ENCODE assay signal across 19 cellular contexts in genomic region chr7:148715027-148715426, GRCh38. TPM values are rescaled to one million over a fixed set of nuclear protein-coding genes. Genes with fewer than 3 reads are reported as not detected.
A peak's percentile ranks its signal among the peaks of the same experiment; 100 is the strongest.
DNase-seq lines count a peak whose midpoint lies in the region; ATAC-seq and TF ChIP-seq lines count a peak whose summit lies in the region.
"Had no signal": no experiment of that assay in that cellular context is flagged by ENCODE, and none has a peak within 500 bp of the region (broad histone marks: within the 10 kb centered on the region; RNA-seq: fewer than 3 reads in every experiment).

No MANE protein-coding gene starts in this region.

- peaks cover 42% of the 10 kb centered on the region for H3K36me3 Mint-ChIP-seq in activated naive CD8-positive, alpha-beta T cell treated with anti-CD3 and anti-CD28 coated beads for 36 hours
- peaks cover 29% of the 10 kb centered on the region for H3K36me3 Mint-ChIP-seq in activated naive CD8-positive, alpha-beta T cell treated with anti-CD3 and anti-CD28 coated beads, Interleukin-2, amount 50 U/mL, for 24 hours (ENCODE audit: low read depth)
- H3K36me3 Mint-ChIP-seq in activated T-helper 17 cell treated with anti-CD3 and anti-CD28 coated beads, Interleukin-2, amount 50 U/mL, for 72 hours (ENCODE audit: low read depth): peaks cover 17% of the 10 kb centered on the region
- peaks cover 0 to 5% (median 0%) of the 10 kb centered on the region in 3 donors for H3K36me3 Mint-ChIP-seq in immature natural killer cell

- H3K9me3 ChIP-seq in right lobe of liver: no peaks in the 10 kb centered on the region
- H3K9me3 ChIP-seq: MG63 had no signal

- no peaks in the 10 kb centered on the region for H3K36me3 ChIP-seq in right lobe of liver
- H3K36me3 ChIP-seq: MG63 had no signal

- intact Hi-C loops in right lobe of liver (cut with DNase I): no loop called here

- TF ChIP-seq CTCF in right lobe of liver (IDR thresholded peaks at IDR 0.05): no peak

- H3K27me3 ChIP-seq in right lobe of liver: no peaks in the 10 kb centered on the region
- H3K27me3 ChIP-seq: MG63 had no signal

- ATAC-seq in activated naive CD8-positive, alpha-beta T cell treated with anti-CD3 and anti-CD28 coated beads, Interleukin-2, amount 50 U/mL, for 24 hours: no peak
- peak; percentile 41 for ATAC-seq in activated T-helper 17 cell treated with anti-CD3 and anti-CD28 coated beads, Interleukin-2, amount 50 U/mL, for 72 hours (replicated peaks)
- ATAC-seq in right lobe of liver: no peak
- ATAC-seq: HepG2 had no signal

- WGBS in right lobe of liver (ENCODE audit: insufficient coverage, low coverage, low lambda C conversion rate, missing lambda C conversion rate): 87% methylated on average over 6 of the region's 6 CpGs

- peaks cover 0 to 28% (median 8%) of the 10 kb centered on the region in 4 donors for H3K4me1 ChIP-seq in right lobe of liver

- H3K4me3 Mint-ChIP-seq in activated naive CD8-positive, alpha-beta T cell treated with anti-CD3 and anti-CD28 coated beads for 36 hours: no peak overlapping the region
- no peak overlapping the region for H3K4me3 Mint-ChIP-seq in activated naive CD8-positive, alpha-beta T cell treated with anti-CD3 and anti-CD28 coated beads, Interleukin-2, amount 50 U/mL, for 24 hours
- H3K4me3 Mint-ChIP-seq in activated T-helper 17 cell treated with anti-CD3 and anti-CD28 coated beads, Interleukin-2, amount 50 U/mL, for 72 hours: peak overlapping the region; percentile 31
- H3K4me3 Mint-ChIP-seq in immature natural killer cell: peak overlapping the region; percentile 64 to 78 (median 70)
- H3K4me3 Mint-ChIP-seq: HFFc6 had no signal

- H3K27me3 Mint-ChIP-seq in activated naive CD8-positive, alpha-beta T cell treated with anti-CD3 and anti-CD28 coated beads for 36 hours: no peaks in the 10 kb centered on the region
- no peaks in the 10 kb centered on the region for H3K27me3 Mint-ChIP-seq in activated naive CD8-positive, alpha-beta T cell treated with anti-CD3 and anti-CD28 coated beads, Interleukin-2, amount 50 U/mL, for 24 hours
- H3K27me3 Mint-ChIP-seq in activated T-helper 17 cell treated with anti-CD3 and anti-CD28 coated beads, Interleukin-2, amount 50 U/mL, for 72 hours: no peaks in the 10 kb centered on the region
- peaks cover 0 to 2% (median 0%) of the 10 kb centered on the region in 3 donors for H3K27me3 Mint-ChIP-seq in immature natural killer cell (ENCODE audit: low read depth in 3 of 3)

- peaks cover 3% of the 10 kb centered on the region for H3K9me3 Mint-ChIP-seq in activated naive CD8-positive, alpha-beta T cell treated with anti-CD3 and anti-CD28 coated beads for 36 hours
- H3K9me3 Mint-ChIP-seq in activated naive CD8-positive, alpha-beta T cell treated with anti-CD3 and anti-CD28 coated beads, Interleukin-2, amount 50 U/mL, for 24 hours: no peaks in the 10 kb centered on the region
- no peaks in the 10 kb centered on the region for H3K9me3 Mint-ChIP-seq in activated T-helper 17 cell treated with anti-CD3 and anti-CD28 coated beads, Interleukin-2, amount 50 U/mL, for 72 hours
- H3K9me3 Mint-ChIP-seq in immature natural killer cell: peaks cover 0 to 2% (median 0%) of the 10 kb centered on the region in 6 donors
- H3K9me3 Mint-ChIP-seq: HFFc6 had no signal

- H3K27ac ChIP-seq in right lobe of liver: no peak overlapping the region

- no peak for TF ChIP-seq POLR2A in right lobe of liver (IDR thresholded peaks at IDR 0.05)

- H3K4me3 ChIP-seq in right lobe of liver: no peak overlapping the region
- H3K4me3 ChIP-seq: MG63 had no signal

- DNase-seq in activated naive CD8-positive, alpha-beta T cell treated with anti-CD3 and anti-CD28 coated beads for 36 hours: no peak
- DNase-seq in activated naive CD8-positive, alpha-beta T cell treated with anti-CD3 and anti-CD28 coated beads, Interleukin-2, amount 50 U/mL, for 24 hours: no peak
- no peak for DNase-seq in immature natural killer cell
- no peak for DNase-seq in NCI-H2196 (lab: John Stamatoyannopoulos, UW; ENCODE audit: unreplicated experiment)
- no peak for DNase-seq in right lobe of liver
- no peak for DNase-seq in NCI-H1105 (lab: John Stamatoyannopoulos, UW)
- no peak for DNase-seq in NCI-H82 (lab: John Stamatoyannopoulos, UW)
- DNase-seq: C1 segment of cervical spinal cord, DND-41, GDM1, HFFc6, MG63, NCI-H1092 treated with DMSO at 0.1 percent for 48 hours, NCI-H1694, NCI-H345, NCI-H526, SHP77 had no signal

- H3K4me1 Mint-ChIP-seq in activated naive CD8-positive, alpha-beta T cell treated with anti-CD3 and anti-CD28 coated beads for 36 hours: peaks cover 67% of the 10 kb centered on the region
- peaks cover 76% of the 10 kb centered on the region for H3K4me1 Mint-ChIP-seq in activated naive CD8-positive, alpha-beta T cell treated with anti-CD3 and anti-CD28 coated beads, Interleukin-2, amount 50 U/mL, for 24 hours
- peaks cover 58% of the 10 kb centered on the region for H3K4me1 Mint-ChIP-seq in activated T-helper 17 cell treated with anti-CD3 and anti-CD28 coated beads, Interleukin-2, amount 50 U/mL, for 72 hours
- peaks cover 90 to 95% of the 10 kb centered on the region in 2 donors for H3K4me1 Mint-ChIP-seq in immature natural killer cell

- peak overlapping the region; percentile 12 for H3K27ac Mint-ChIP-seq in activated naive CD8-positive, alpha-beta T cell treated with anti-CD3 and anti-CD28 coated beads for 36 hours
- no peak overlapping the region for H3K27ac Mint-ChIP-seq in activated naive CD8-positive, alpha-beta T cell treated with anti-CD3 and anti-CD28 coated beads, Interleukin-2, amount 50 U/mL, for 24 hours
- no peak overlapping the region for H3K27ac Mint-ChIP-seq in activated T-helper 17 cell treated with anti-CD3 and anti-CD28 coated beads, Interleukin-2, amount 50 U/mL, for 72 hours
- peak overlapping the region in 5 of 6 donors; percentile 4 to 89 (median 65) for H3K27ac Mint-ChIP-seq in immature natural killer cell
- H3K27ac Mint-ChIP-seq: HFFc6 had no signal

RNA-seq across cellular contexts. Expression of gene CUL1, which starts 16.3 kb away (rescaled TPM):
- 10 to 100 TPM; 72.7 to 75.3 TPM for total RNA-seq in activated naive CD8-positive, alpha-beta T cell treated with anti-CD3 and anti-CD28 coated beads for 36 hours
- 10 to 100 TPM; 61.4 to 61.7 TPM for total RNA-seq in activated T-helper 17 cell treated with anti-CD3 and anti-CD28 coated beads, Interleukin-2, amount 50 U/mL, for 72 hours
- polyA plus RNA-seq in immature natural killer cell: 10 to 100 TPM; 31.7 to 67.9 (median 32.4) TPM
- total RNA-seq in right lobe of liver: 10 to 100 TPM; 22.3 to 46.3 (median 30.8) TPM

Comparison
In these comparisons a context has a peak if more than half of its experiments do, and no peak if none do; other contexts are left out.
1. H3K27ac Mint-ChIP-seq: peak in activated naive CD8-positive, alpha-beta T cell treated with anti-CD3 and anti-CD28 coated beads for 36 hours (single experiment) and immature natural killer cell (5 of 6); none in activated naive CD8-positive, alpha-beta T cell treated with anti-CD3 and anti-CD28 coated beads, Interleukin-2, amount 50 U/mL, for 24 hours (single experiment) and activated T-helper 17 cell treated with anti-CD3 and anti-CD28 coated beads, Interleukin-2, amount 50 U/mL, for 72 hours (single experiment).
2. H3K4me3 Mint-ChIP-seq: peak in activated T-helper 17 cell treated with anti-CD3 and anti-CD28 coated beads, Interleukin-2, amount 50 U/mL, for 72 hours (single experiment) and immature natural killer cell (5 of 5); none in activated naive CD8-positive, alpha-beta T cell treated with anti-CD3 and anti-CD28 coated beads for 36 hours (single experiment) and activated naive CD8-positive, alpha-beta T cell treated with anti-CD3 and anti-CD28 coated beads, Interleukin-2, amount 50 U/mL, for 24 hours (single experiment).